Comparison of ENCODE assay signal across 1 cellular context in genomic region chr10:102245101-102245931, GRCh38.
A peak's percentile ranks its signal among the peaks of the same experiment; 100 is the strongest.
TF ChIP-seq lines count a peak whose summit lies in the region.

A gene with protein sequence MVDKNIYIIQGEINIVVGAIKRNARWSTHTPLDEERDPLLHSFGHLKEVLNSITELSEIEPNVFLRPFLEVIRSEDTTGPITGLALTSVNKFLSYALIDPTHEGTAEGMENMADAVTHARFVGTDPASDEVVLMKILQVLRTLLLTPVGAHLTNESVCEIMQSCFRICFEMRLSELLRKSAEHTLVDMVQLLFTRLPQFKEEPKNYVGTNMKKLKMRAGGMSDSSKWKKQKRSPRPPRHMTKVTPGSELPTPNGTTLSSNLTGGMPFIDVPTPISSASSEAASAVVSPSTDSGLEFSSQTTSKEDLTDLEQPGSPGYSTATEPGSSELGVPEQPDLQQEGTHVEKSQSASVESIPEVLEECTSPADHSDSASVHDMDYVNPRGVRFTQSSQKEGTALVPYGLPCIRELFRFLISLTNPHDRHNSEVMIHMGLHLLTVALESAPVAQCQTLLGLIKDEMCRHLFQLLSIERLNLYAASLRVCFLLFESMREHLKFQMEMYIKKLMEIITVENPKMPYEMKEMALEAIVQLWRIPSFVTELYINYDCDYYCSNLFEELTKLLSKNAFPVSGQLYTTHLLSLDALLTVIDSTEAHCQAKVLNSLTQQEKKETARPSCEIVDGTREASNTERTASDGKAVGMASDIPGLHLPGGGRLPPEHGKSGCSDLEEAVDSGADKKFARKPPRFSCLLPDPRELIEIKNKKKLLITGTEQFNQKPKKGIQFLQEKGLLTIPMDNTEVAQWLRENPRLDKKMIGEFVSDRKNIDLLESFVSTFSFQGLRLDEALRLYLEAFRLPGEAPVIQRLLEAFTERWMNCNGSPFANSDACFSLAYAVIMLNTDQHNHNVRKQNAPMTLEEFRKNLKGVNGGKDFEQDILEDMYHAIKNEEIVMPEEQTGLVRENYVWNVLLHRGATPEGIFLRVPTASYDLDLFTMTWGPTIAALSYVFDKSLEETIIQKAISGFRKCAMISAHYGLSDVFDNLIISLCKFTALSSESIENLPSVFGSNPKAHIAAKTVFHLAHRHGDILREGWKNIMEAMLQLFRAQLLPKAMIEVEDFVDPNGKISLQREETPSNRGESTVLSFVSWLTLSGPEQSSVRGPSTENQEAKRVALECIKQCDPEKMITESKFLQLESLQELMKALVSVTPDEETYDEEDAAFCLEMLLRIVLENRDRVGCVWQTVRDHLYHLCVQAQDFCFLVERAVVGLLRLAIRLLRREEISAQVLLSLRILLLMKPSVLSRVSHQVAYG (N-terminal part only) (plus strand): TSS chr10:102245532. CDS start chr10:102258939, 13,407 bp downstream.

TF ChIP-seq in K562, 482 proteins besides CTCF, POLR2A, EP300 and RAD21 (continued from another document):
- TF ChIP-seq ZBTB26 (CRISPR knock-in tag; IDR thresholded peaks at IDR 0.05) (no peak), NR1H2 (CRISPR knock-in tag; IDR thresholded peaks at IDR 0.05) (no peak), PHB2 (IDR thresholded peaks at IDR 0.05; ENCODE audit: low read depth) (no peak), RB1 (IDR thresholded peaks at IDR 0.05; ENCODE audit: low read depth) (peak; percentile 58; the same call in 1 of the 2 replicates), SIN3A (IDR thresholded peaks at IDR 0.05; ENCODE audit: borderline replicate concordance in 2 of 2, control insufficient read depth in 1 of 2, low read depth in 2 of 2, low read length in 2 of 2) (peak; percentile 60 to 65; a peak in 2 of 4 replicates), TEAD1 (CRISPR knock-in tag; IDR thresholded peaks at IDR 0.05) (peak in 1 of 2 experiments; percentile 47; a peak in 1 of 4 replicates)
- TF ChIP-seq, protein P1, sequence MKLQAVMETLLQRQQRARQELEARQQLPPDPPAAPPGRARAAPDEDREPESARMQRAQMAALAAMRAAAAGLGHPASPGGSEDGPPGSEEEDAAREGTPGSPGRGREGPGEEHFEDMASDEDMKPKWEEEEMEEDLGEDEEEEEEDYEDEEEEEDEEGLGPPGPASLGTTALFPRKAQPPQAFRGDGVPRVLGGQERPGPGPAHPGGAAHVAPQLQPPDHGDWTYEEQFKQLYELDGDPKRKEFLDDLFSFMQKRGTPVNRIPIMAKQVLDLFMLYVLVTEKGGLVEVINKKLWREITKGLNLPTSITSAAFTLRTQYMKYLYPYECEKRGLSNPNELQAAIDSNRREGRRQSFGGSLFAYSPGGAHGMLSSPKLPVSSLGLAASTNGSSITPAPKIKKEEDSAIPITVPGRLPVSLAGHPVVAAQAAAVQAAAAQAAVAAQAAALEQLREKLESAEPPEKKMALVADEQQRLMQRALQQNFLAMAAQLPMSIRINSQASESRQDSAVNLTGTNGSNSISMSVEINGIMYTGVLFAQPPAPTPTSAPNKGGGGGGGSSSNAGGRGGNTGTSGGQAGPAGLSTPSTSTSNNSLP (IDR thresholded peaks at IDR 0.05; ENCODE audit: borderline replicate concordance, low read depth, low read length), result no peak
- TF ChIP-seq, protein P2, sequence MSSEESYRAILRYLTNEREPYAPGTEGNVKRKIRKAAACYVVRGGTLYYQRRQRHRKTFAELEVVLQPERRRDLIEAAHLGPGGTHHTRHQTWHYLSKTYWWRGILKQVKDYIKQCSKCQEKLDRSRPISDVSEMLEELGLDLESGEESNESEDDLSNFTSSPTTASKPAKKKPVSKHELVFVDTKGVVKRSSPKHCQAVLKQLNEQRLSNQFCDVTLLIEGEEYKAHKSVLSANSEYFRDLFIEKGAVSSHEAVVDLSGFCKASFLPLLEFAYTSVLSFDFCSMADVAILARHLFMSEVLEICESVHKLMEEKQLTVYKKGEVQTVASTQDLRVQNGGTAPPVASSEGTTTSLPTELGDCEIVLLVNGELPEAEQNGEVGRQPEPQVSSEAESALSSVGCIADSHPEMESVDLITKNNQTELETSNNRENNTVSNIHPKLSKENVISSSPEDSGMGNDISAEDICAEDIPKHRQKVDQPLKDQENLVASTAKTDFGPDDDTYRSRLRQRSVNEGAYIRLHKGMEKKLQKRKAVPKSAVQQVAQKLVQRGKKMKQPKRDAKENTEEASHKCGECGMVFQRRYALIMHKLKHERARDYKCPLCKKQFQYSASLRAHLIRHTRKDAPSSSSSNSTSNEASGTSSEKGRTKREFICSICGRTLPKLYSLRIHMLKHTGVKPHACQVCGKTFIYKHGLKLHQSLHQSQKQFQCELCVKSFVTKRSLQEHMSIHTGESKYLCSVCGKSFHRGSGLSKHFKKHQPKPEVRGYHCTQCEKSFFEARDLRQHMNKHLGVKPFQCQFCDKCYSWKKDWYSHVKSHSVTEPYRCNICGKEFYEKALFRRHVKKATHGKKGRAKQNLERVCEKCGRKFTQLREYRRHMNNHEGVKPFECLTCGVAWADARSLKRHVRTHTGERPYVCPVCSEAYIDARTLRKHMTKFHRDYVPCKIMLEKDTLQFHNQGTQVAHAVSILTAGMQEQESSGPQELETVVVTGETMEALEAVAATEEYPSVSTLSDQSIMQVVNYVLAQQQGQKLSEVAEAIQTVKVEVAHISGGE (CRISPR knock-in tag; IDR thresholded peaks at IDR 0.05), result peak in 1 of 3 experiments; percentile 87; a peak in 2 of 6 replicates
TF ChIP-seq in K562: peak in this region for 82.
